In genomic region chr2:38704664-38705063, GRCh38 we compare ENCODE assay signal across 1 cellular context.
TF ChIP-seq lines count a peak whose summit lies in the region.

No MANE protein-coding gene starts in this region.

TF ChIP-seq in IMR-90, 13 proteins besides CTCF, POLR2A, EP300 and RAD21:
- no peak for TF ChIP-seq MAFK (IDR thresholded peaks at IDR 0.05; ENCODE audit: low read depth, low read length)
- no peak for TF ChIP-seq MXI1 (IDR thresholded peaks at IDR 0.05; ENCODE audit: borderline replicate concordance, low read depth, low read length)
- TF ChIP-seq ELK1 (IDR thresholded peaks at IDR 0.05; ENCODE audit: borderline replicate concordance, low read depth, low read length): no peak
- TF ChIP-seq CHD1 (IDR thresholded peaks at IDR 0.05; ENCODE audit: low read depth, low read length): no peak
- no peak for TF ChIP-seq NFE2L2 (IDR thresholded peaks at IDR 0.05; ENCODE audit: low read depth, low read length)
- TF ChIP-seq USF2 (IDR thresholded peaks at IDR 0.05; ENCODE audit: low read depth, low read length): no peak
- TF ChIP-seq RFX5 (IDR thresholded peaks at IDR 0.05; ENCODE audit: low read depth, low read length): no peak
- no peak for TF ChIP-seq FOS (IDR thresholded peaks at IDR 0.05; ENCODE audit: low read depth, low read length)
- no peak for TF ChIP-seq CEBPB (IDR thresholded peaks at IDR 0.05; ENCODE audit: low read depth, low read length)
- no peak for TF ChIP-seq BHLHE40 (IDR thresholded peaks at IDR 0.05; ENCODE audit: low read depth, low read length)
- no peak for TF ChIP-seq MAZ (IDR thresholded peaks at IDR 0.05; ENCODE audit: borderline replicate concordance, low read depth, low read length)
